Comparison of ENCODE assay signal across 8 cellular contexts in genomic region chr10:50738974-50739617, GRCh38. TPM values are rescaled to one million over a fixed set of nuclear protein-coding genes. Genes with fewer than 3 reads are reported as not detected.
A peak's percentile ranks its signal among the peaks of the same experiment; 100 is the strongest.
DNase-seq lines count a peak whose midpoint lies in the region; ATAC-seq and TF ChIP-seq lines count a peak whose summit lies in the region.
"Not testable (repeated sequence)": the region's sequence is repeated elsewhere in the genome, so short reads cannot be mapped to it uniquely, and the experiment has no call there.

No MANE protein-coding gene starts in this region.

- H3K9ac ChIP-seq in HUES64 (ENCODE audit: low read depth, low read length) (peak overlapping the region; percentile 77), mesenchymal stem cell (ENCODE audit: low read length) (peak overlapping the region; percentile 87)

- intact Hi-C loops in activated CD4-positive, alpha-beta T cell treated with anti-CD3 and anti-CD28 coated beads for 36 hours (cut with DNase I, micrococcal nuclease), result loop anchor here (5.0 to 10.0 kb wide), 3 partner anchors 87 to 958 kb away; partner anchors contain the start of gene CSTF2T (in 1 of the 2)
- intact Hi-C loops in MCF 10A (cut with micrococcal nuclease), result loop anchor here (10.0 kb wide), 1 partner anchor 114 kb away; the partner anchor contains the start of gene SGMS1
- intact Hi-C loops in aorta (cut with DNase I), result not testable (repeated sequence)

- H2AK5ac ChIP-seq in mesenchymal stem cell (ENCODE audit: low read length, severe bottlenecking), result not testable (repeated sequence)

- not testable (repeated sequence) for DNase-seq in activated CD4-positive, alpha-beta T cell treated with anti-CD3 and anti-CD28 coated beads for 36 hours; MCF 10A (ENCODE audit: unreplicated experiment); fibroblast of villous mesenchyme (ENCODE audit: low read depth); mesenchymal stem cell; retinal pigment epithelial cell (ENCODE audit: low read depth); aorta

- H3K18ac ChIP-seq in mesenchymal stem cell (ENCODE audit: low read depth in 1 of 2, low read length in 2 of 2), result peak overlapping the region; percentile 93 to 100

- H3K79me1 ChIP-seq in mesenchymal stem cell (replicated peaks; ENCODE audit: low read length, poor library complexity, severe bottlenecking), result not testable (repeated sequence)

- H3K14ac ChIP-seq in mesenchymal stem cell (ENCODE audit: low read length in 2 of 2), result peak overlapping the region in 1 of 2 experiments; percentile 90

- H3K27ac ChIP-seq in HUES64 (ENCODE audit: low read depth, low read length) (peak overlapping the region; percentile 37; the same call in 1 of the 2 replicates), mesenchymal stem cell (ENCODE audit: low read length, poor library complexity, severe bottlenecking) (peak overlapping the region; percentile 95), aorta (ENCODE audit: low read depth in 1 of 2, low read length in 2 of 2) (peak overlapping the region in 1 of 2 donors; percentile 15)

- peaks cover 15% of the 10 kb centered on the region for H3K4me1 Mint-ChIP-seq in activated CD4-positive, alpha-beta T cell treated with anti-CD3 and anti-CD28 coated beads for 36 hours
- not testable (repeated sequence) for H3K4me1 Mint-ChIP-seq in MCF 10A (ENCODE audit: insufficient read depth, unreplicated experiment)

- not testable (repeated sequence) for H3K36me3 Mint-ChIP-seq in activated CD4-positive, alpha-beta T cell treated with anti-CD3 and anti-CD28 coated beads for 36 hours (ENCODE audit: low read depth); MCF 10A (ENCODE audit: insufficient read depth, unreplicated experiment)

- H3K4me3 ChIP-seq in HUES64 (ENCODE audit: low read length) (peak overlapping the region; percentile 73), fibroblast of villous mesenchyme (ENCODE audit: low read depth, low read length) (peak overlapping the region; percentile 91), mesenchymal stem cell (ENCODE audit: insufficient read depth in 1 of 2, low read depth in 1 of 2, low read length in 2 of 2) (peak overlapping the region; percentile 85 to 89), retinal pigment epithelial cell (ENCODE audit: low read length) (peak overlapping the region; percentile 89), aorta (ENCODE audit: low read length in 2 of 2) (peak overlapping the region; percentile 20 to 57)

- H4K91ac ChIP-seq in mesenchymal stem cell (ENCODE audit: low read length), result peak overlapping the region; percentile 89

- not testable (repeated sequence) for H3K27me3 Mint-ChIP-seq in activated CD4-positive, alpha-beta T cell treated with anti-CD3 and anti-CD28 coated beads for 36 hours
- H3K27me3 Mint-ChIP-seq in MCF 10A (ENCODE audit: insufficient read depth, unreplicated experiment), result peaks cover 41% of the 10 kb centered on the region

- peak; percentile 20 for ATAC-seq in GM18517 (IDR thresholded peaks at IDR 0.05; ENCODE audit: unreplicated experiment)
- ATAC-seq in activated CD4-positive, alpha-beta T cell treated with anti-CD3 and anti-CD28 coated beads for 36 hours; aorta (ENCODE audit: low FRiP score): not testable (repeated sequence)

- H2BK5ac ChIP-seq in mesenchymal stem cell (ENCODE audit: low read depth, low read length, poor library complexity, severe bottlenecking), result peak overlapping the region; percentile 81

- peak overlapping the region; percentile 87 to 98 for H3K4ac ChIP-seq in mesenchymal stem cell (ENCODE audit: low read depth in 1 of 2, low read length in 2 of 2)

- TF ChIP-seq CTCF in MCF 10A (IDR thresholded peaks at IDR 0.05; ENCODE audit: unreplicated experiment); fibroblast of villous mesenchyme (IDR thresholded peaks at IDR 0.05; ENCODE audit: insufficient read depth, low read depth, low read length); retinal pigment epithelial cell (conservative IDR thresholded peaks at IDR 0.05; ENCODE audit: low read depth, low read length): not testable (repeated sequence)

- H3K23ac ChIP-seq in mesenchymal stem cell (ENCODE audit: low read length in 2 of 2), result peak overlapping the region in 1 of 2 experiments; percentile 69

- H3K4me3 Mint-ChIP-seq in activated CD4-positive, alpha-beta T cell treated with anti-CD3 and anti-CD28 coated beads for 36 hours, result peak overlapping the region; percentile 99
- H3K4me3 Mint-ChIP-seq in MCF 10A (ENCODE audit: unreplicated experiment), result peak overlapping the region; percentile 97

- POLR2A ChIA-PET in activated CD4-positive, alpha-beta T cell treated with anti-CD3 and anti-CD28 coated beads for 36 hours (lab: Charles Lee), result interaction anchor here (0.5 kb wide), 1 partner anchor 39 kb away, joined by 3 read pairs; no protein-coding TSS in a partner anchor
- POLR2A ChIA-PET in MCF 10A (lab: Yijun Ruan, JAX), result interaction anchor here (0.6 to 1.0 kb wide), 5 partner anchors 150 to 1859 kb away, joined by 3 to 4 read pairs (median 3); no protein-coding TSS in a partner anchor

- H3K36me3 ChIP-seq in HUES64 (ENCODE audit: insufficient read depth, low read length); mesenchymal stem cell (ENCODE audit: control insufficient read depth in 1 of 2, insufficient read depth in 2 of 2, low read depth in 1 of 2, low read length in 2 of 2); aorta (ENCODE audit: control insufficient read depth in 1 of 2, insufficient read depth in 2 of 2, low read length in 1 of 2): not testable (repeated sequence)

- peak overlapping the region; percentile 99 for H4K8ac ChIP-seq in mesenchymal stem cell (ENCODE audit: low read length)

- not testable (repeated sequence) for H2BK120ac ChIP-seq in mesenchymal stem cell (ENCODE audit: low read depth, low read length)

- not testable (repeated sequence) for BruUV-seq in MCF 10A (replicated peaks; lab: Mats Ljungman, UMichigan)

- H2BK12ac ChIP-seq in mesenchymal stem cell (ENCODE audit: low read length in 2 of 2), result peak overlapping the region in 1 of 2 experiments; percentile 63

- H3K9me3 Mint-ChIP-seq in activated CD4-positive, alpha-beta T cell treated with anti-CD3 and anti-CD28 coated beads for 36 hours (ENCODE audit: low read depth); MCF 10A (ENCODE audit: unreplicated experiment): not testable (repeated sequence)

- 74% methylated on average over 23 of the region's 23 CpGs for WGBS in HUES64
- WGBS in mesenchymal stem cell, result 72% methylated on average over 23 of the region's 23 CpGs
- WGBS in aorta, 2 donors, result 64 to 67% methylated on average over 23 of the region's 23 CpGs

- CTCF ChIA-PET in activated CD4-positive, alpha-beta T cell treated with anti-CD3 and anti-CD28 coated beads for 36 hours (lab: Charles Lee), result interaction anchor here (0.8 to 0.9 kb wide), 2 partner anchors 79 to 463 kb away, joined by 3 read pairs; no protein-coding TSS in a partner anchor
- CTCF ChIA-PET in MCF 10A (lab: Yijun Ruan, JAX), result not testable (repeated sequence)

- peak overlapping the region; percentile 97 for H3K27ac Mint-ChIP-seq in activated CD4-positive, alpha-beta T cell treated with anti-CD3 and anti-CD28 coated beads for 36 hours
- peak overlapping the region; percentile 97 for H3K27ac Mint-ChIP-seq in MCF 10A (ENCODE audit: low read depth, unreplicated experiment)

- not testable (repeated sequence) for H3K9me3 ChIP-seq in HUES64 (ENCODE audit: insufficient read depth, low read depth, low read length); mesenchymal stem cell (ENCODE audit: control insufficient read depth, low read length); aorta (ENCODE audit: control insufficient read depth, low read length)

- peak overlapping the region; percentile 92 for H3K4me2 ChIP-seq in mesenchymal stem cell (ENCODE audit: low read length, poor library complexity, severe bottlenecking)

- peak overlapping the region; percentile 44 for H2BK15ac ChIP-seq in mesenchymal stem cell (ENCODE audit: low read depth, poor library complexity, severe bottlenecking)

- H3K4me1 ChIP-seq in HUES64 (ENCODE audit: insufficient read depth, low read length); mesenchymal stem cell (ENCODE audit: control insufficient read depth, insufficient read depth, low read depth, low read length); aorta (ENCODE audit: control insufficient read depth in 1 of 2, insufficient read depth in 2 of 2, low read length in 2 of 2): not testable (repeated sequence)

- H2AFZ ChIP-seq in mesenchymal stem cell (ENCODE audit: low read depth, low read length), result peak overlapping the region; percentile 99

- H3K27me3 ChIP-seq in HUES64 (ENCODE audit: insufficient read depth, low read length), result peaks cover 23% of the 10 kb centered on the region
- H3K27me3 ChIP-seq in mesenchymal stem cell (ENCODE audit: control insufficient read depth in 1 of 2, insufficient read depth in 1 of 2, low read length in 2 of 2); aorta (ENCODE audit: control insufficient read depth in 1 of 2, insufficient read depth in 2 of 2, low read length in 1 of 2): not testable (repeated sequence)

RNA-seq across cellular contexts. Expression of gene ASAH2B, which starts 0.6 kb away (rescaled TPM):
- polyA plus RNA-seq in HUES64 (2013, experiment 1 of 2), result 4.2 TPM
- 4.8 TPM for polyA plus RNA-seq in HUES64 (2013, experiment 2 of 2)
- 10 to 100 TPM in 1 of 2 experiments, 1 to 10 TPM in 1; 5.9 to 10.3 TPM for total RNA-seq in activated CD4-positive, alpha-beta T cell treated with anti-CD3 and anti-CD28 coated beads for 36 hours
- total RNA-seq in MCF 10A (2022) (7.2 TPM in 2 replicates), fibroblast of villous mesenchyme (4.2 and 6.5 TPM in 2 replicates), aorta (1 to 10 TPM; 2.0 to 2.9 TPM)
- 3.4 TPM for polyA plus RNA-seq in mesenchymal stem cell (2013, experiment 1 of 2)
- polyA plus RNA-seq in mesenchymal stem cell (2013, experiment 2 of 2), result 3.8 TPM
- polyA plus RNA-seq in aorta, result 1 to 10 TPM; 1.5 to 2.6 TPM

Comparison
In these comparisons a context has a peak if more than half of its experiments do, and no peak if none do; other contexts are left out.
1. H3K4me3 ChIP-seq: peak in every context shown above with its lines; median percentile 91 in fibroblast of villous mesenchyme; 89 in retinal pigment epithelial cell; 87 in mesenchymal stem cell; 73 in HUES64; 38 in aorta.